ENCODE assay signal across 1 cellular context in the genomic region with DNA sequence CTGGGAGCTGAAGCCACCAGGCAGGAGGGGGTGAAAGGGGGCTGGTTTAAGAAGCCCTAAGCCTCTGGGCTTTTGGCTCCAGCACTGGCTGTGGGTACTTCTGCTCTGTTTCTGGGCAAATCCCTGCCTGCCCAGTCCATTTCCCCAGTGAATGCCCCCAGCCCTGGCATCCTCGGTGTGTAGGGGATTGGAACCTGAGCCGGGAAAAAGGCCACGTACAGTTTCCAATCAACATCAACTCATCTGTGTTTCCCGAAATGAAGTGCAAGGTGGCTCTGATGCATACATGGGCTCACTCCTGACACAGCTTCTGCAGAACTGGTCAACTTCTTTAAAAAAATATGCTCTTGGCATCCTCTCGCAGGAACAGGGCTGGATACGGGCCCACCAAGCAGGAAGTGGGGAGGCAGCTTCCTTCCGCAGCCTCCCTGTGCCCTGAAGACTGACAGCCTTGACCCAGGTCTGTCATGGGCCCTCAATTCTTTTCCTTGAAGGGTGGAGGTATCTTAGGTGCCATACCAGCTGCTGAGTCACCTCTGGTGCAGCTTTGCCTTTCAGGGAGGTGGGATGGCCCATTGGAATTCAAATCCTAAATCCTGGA.
TF ChIP-seq lines count a peak whose summit lies in the region.

No MANE protein-coding gene starts in this region.

TF ChIP-seq in SK-N-SH treated with all-trans-retinoic acid at 6 μM for 48 hours, 23 proteins besides CTCF, POLR2A, EP300 and RAD21 (continued from another document):
- TF ChIP-seq, protein P1, sequence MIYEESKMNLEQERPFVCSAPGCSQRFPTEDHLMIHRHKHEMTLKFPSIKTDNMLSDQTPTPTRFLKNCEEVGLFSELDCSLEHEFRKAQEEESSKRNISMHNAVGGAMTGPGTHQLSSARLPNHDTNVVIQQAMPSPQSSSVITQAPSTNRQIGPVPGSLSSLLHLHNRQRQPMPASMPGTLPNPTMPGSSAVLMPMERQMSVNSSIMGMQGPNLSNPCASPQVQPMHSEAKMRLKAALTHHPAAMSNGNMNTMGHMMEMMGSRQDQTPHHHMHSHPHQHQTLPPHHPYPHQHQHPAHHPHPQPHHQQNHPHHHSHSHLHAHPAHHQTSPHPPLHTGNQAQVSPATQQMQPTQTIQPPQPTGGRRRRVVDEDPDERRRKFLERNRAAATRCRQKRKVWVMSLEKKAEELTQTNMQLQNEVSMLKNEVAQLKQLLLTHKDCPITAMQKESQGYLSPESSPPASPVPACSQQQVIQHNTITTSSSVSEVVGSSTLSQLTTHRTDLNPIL (CRISPR knock-in tag; IDR thresholded peaks at IDR 0.05; ENCODE audit: low read depth): no peak
- TF ChIP-seq, protein P2, sequence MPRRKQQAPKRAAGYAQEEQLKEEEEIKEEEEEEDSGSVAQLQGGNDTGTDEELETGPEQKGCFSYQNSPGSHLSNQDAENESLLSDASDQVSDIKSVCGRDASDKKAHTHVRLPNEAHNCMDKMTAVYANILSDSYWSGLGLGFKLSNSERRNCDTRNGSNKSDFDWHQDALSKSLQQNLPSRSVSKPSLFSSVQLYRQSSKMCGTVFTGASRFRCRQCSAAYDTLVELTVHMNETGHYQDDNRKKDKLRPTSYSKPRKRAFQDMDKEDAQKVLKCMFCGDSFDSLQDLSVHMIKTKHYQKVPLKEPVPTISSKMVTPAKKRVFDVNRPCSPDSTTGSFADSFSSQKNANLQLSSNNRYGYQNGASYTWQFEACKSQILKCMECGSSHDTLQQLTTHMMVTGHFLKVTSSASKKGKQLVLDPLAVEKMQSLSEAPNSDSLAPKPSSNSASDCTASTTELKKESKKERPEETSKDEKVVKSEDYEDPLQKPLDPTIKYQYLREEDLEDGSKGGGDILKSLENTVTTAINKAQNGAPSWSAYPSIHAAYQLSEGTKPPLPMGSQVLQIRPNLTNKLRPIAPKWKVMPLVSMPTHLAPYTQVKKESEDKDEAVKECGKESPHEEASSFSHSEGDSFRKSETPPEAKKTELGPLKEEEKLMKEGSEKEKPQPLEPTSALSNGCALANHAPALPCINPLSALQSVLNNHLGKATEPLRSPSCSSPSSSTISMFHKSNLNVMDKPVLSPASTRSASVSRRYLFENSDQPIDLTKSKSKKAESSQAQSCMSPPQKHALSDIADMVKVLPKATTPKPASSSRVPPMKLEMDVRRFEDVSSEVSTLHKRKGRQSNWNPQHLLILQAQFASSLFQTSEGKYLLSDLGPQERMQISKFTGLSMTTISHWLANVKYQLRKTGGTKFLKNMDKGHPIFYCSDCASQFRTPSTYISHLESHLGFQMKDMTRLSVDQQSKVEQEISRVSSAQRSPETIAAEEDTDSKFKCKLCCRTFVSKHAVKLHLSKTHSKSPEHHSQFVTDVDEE (CRISPR knock-in tag; IDR thresholded peaks at IDR 0.05): no peak
- TF ChIP-seq ISL1 (CRISPR knock-in tag; IDR thresholded peaks at IDR 0.05) (no peak), CSDC2 (CRISPR knock-in tag; IDR thresholded peaks at IDR 0.05) (no peak), ZNF70 (CRISPR knock-in tag; IDR thresholded peaks at IDR 0.05) (no peak), OSR1 (CRISPR knock-in tag; IDR thresholded peaks at IDR 0.05) (no peak), GLIS3 (CRISPR knock-in tag; IDR thresholded peaks at IDR 0.05) (no peak), TCF4 (CRISPR knock-in tag; IDR thresholded peaks at IDR 0.05; ENCODE audit: borderline replicate concordance) (no peak), PPARA (CRISPR knock-in tag; IDR thresholded peaks at IDR 0.05; ENCODE audit: borderline replicate concordance) (no peak), BACH2 (CRISPR knock-in tag; IDR thresholded peaks at IDR 0.05; ENCODE audit: borderline replicate concordance) (no peak)
- TF ChIP-seq, protein P3, sequence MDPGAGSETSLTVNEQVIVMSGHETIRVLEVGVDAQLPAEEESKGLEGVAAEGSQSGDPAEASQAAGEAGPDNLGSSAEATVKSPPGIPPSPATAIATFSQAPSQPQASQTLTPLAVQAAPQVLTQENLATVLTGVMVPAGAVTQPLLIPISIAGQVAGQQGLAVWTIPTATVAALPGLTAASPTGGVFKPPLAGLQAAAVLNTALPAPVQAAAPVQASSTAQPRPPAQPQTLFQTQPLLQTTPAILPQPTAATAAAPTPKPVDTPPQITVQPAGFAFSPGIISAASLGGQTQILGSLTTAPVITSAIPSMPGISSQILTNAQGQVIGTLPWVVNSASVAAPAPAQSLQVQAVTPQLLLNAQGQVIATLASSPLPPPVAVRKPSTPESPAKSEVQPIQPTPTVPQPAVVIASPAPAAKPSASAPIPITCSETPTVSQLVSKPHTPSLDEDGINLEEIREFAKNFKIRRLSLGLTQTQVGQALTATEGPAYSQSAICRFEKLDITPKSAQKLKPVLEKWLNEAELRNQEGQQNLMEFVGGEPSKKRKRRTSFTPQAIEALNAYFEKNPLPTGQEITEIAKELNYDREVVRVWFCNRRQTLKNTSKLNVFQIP (CRISPR knock-in tag; IDR thresholded peaks at IDR 0.05; ENCODE audit: borderline replicate concordance, low read depth): no peak
- TF ChIP-seq, protein P4, sequence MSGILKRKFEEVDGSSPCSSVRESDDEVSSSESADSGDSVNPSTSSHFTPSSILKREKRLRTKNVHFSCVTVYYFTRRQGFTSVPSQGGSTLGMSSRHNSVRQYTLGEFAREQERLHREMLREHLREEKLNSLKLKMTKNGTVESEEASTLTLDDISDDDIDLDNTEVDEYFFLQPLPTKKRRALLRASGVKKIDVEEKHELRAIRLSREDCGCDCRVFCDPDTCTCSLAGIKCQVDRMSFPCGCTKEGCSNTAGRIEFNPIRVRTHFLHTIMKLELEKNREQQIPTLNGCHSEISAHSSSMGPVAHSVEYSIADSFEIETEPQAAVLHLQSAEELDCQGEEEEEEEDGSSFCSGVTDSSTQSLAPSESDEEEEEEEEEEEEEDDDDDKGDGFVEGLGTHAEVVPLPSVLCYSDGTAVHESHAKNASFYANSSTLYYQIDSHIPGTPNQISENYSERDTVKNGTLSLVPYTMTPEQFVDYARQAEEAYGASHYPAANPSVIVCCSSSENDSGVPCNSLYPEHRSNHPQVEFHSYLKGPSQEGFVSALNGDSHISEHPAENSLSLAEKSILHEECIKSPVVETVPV (CRISPR knock-in tag; IDR thresholded peaks at IDR 0.05): no peak
